Comparison of ENCODE assay signal across 7 cellular contexts in the genomic region with DNA sequence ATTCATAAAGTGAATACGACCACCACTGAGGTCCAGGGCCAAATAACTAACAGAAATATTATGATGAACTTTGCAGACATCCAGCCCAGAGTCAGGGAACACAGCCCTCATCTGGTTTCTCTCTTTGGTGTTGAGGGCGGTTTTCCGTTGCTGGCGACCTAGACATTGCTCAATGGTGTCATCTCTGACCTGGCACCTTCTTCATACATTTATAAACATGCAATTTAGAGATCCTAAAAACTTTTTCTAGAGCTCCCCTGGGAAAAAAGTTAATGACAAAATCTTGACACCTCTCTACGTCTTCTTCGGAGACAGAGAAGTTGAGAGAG. TPM values are rescaled to one million over a fixed set of nuclear protein-coding genes. Genes with fewer than 3 reads are reported as not detected.
A peak's percentile ranks its signal among the peaks of the same experiment; 100 is the strongest.
DNase-seq lines count a peak whose midpoint lies in the region; ATAC-seq, FAIRE-seq and TF ChIP-seq lines count a peak whose summit lies in the region.

No MANE protein-coding gene starts in this region.

- peaks cover 54% of the 10 kb centered on the region for H3K27me3 Mint-ChIP-seq in activated B cell treated with CpG ODN at 0.5 μM for 24 hours

- H3K9me3 ChIP-seq in spleen, result no peaks in the 10 kb centered on the region

- peaks cover 30% of the 10 kb centered on the region for H3K4me1 Mint-ChIP-seq in activated B cell treated with CpG ODN at 0.5 μM for 24 hours

- TF ChIP-seq CTCF in activated B cell treated with CpG ODN at 0.5 μM for 24 hours (IDR thresholded peaks at IDR 0.05) (no peak), spleen (IDR thresholded peaks at IDR 0.05 in 8 of 11, conservative IDR thresholded peaks at IDR 0.05 in 3 of 11) (no peak)

- H3K27ac ChIP-seq in spleen, result no peak overlapping the region

- intact Hi-C loops in activated B cell treated with CpG ODN at 0.5 μM for 24 hours (cut with micrococcal nuclease) (loop anchor here (1.0 to 10.0 kb wide), 2 partner anchors 40 to 265 kb away; partner anchors contain the start of gene STOX1), spleen (cut with DNase I; ENCODE audit: low total_unique reads) (no loop called here)

- no peaks in the 10 kb centered on the region for H3K9me3 Mint-ChIP-seq in activated B cell treated with CpG ODN at 0.5 μM for 24 hours

- H3K4me3 ChIP-seq in Jurkat, Clone E6-1 (ENCODE audit: low read length), result peak overlapping the region; percentile 73
- H3K4me3 ChIP-seq in spleen, result peak overlapping the region in 7 of 8 donors; percentile 45 to 76 (median 55)

- POLR2A ChIA-PET in activated B cell treated with CpG ODN at 0.5 μM for 24 hours (lab: Charles Lee), result interaction anchor here (1.4 kb wide), 1 partner anchor 40 kb away, joined by 5 read pairs; no protein-coding TSS in a partner anchor

- no peak overlapping the region for H3K27ac Mint-ChIP-seq in activated B cell treated with CpG ODN at 0.5 μM for 24 hours

- no peak for DNase-seq in Jurkat, Clone E6-1 (ENCODE audit: low read depth, low spot score)
- DNase-seq in activated B cell treated with CpG ODN at 0.5 μM for 24 hours, result no peak
- peak; percentile 44 for DNase-seq in hepatic stellate cell (ENCODE audit: low spot score)
- DNase-seq in spleen, result no peak
- no peak for DNase-seq in HT-29 (ENCODE audit: low spot score)
- DNase-seq in GM12891 (ENCODE audit: insufficient read length, low spot score), result no peak
- no peak for DNase-seq in NCI-H1930 (lab: John Stamatoyannopoulos, UW)

- no peaks in the 10 kb centered on the region for H3K36me3 Mint-ChIP-seq in activated B cell treated with CpG ODN at 0.5 μM for 24 hours (ENCODE audit: low read depth)

- H3K27me3 ChIP-seq in spleen (replicated peaks in 1 of 7), result peaks cover 4 to 78% (median 26%) of the 10 kb centered on the region in 7 donors

- TF ChIP-seq POLR2A in spleen (IDR thresholded peaks at IDR 0.05) (no peak), GM12891 (IDR thresholded peaks at IDR 0.05; ENCODE audit: low read depth, low read length) (no peak)

- CTCF ChIA-PET in activated B cell treated with CpG ODN at 0.5 μM for 24 hours (lab: Charles Lee), result interaction anchor here (1.0 kb wide), 1 partner anchor 8 kb away, joined by 3 read pairs; no protein-coding TSS in a partner anchor

- 4 to 7% (median 5%) methylated on average over 6 of the region's 6 CpGs for WGBS in spleen, 5 donors

- ATAC-seq in activated B cell treated with CpG ODN at 0.5 μM for 24 hours (ENCODE audit: low read depth), result no peak

- peaks cover 4 to 43% (median 29%) of the 10 kb centered on the region in 6 donors for H3K4me1 ChIP-seq in spleen

- no peak for FAIRE-seq in GM12891 (lab: Jason Lieb, UNC)

- H3K4me3 Mint-ChIP-seq in activated B cell treated with CpG ODN at 0.5 μM for 24 hours, result peak overlapping the region; percentile 78

- no peaks in the 10 kb centered on the region for H3K36me3 ChIP-seq in spleen

TF ChIP-seq in GM12891, 5 proteins besides CTCF, POLR2A, EP300 and RAD21:
- TF ChIP-seq POLR2AphosphoS5 (IDR thresholded peaks at IDR 0.05; ENCODE audit: low read depth, low read length) (no peak), TAF1 (IDR thresholded peaks at IDR 0.05; ENCODE audit: low read depth, low read length) (no peak), SPI1 (IDR thresholded peaks at IDR 0.05; ENCODE audit: low read depth, low read length) (no peak), PAX5 (IDR thresholded peaks at IDR 0.05; ENCODE audit: insufficient read depth, low read length, severe bottlenecking) (no peak), POU2F2 (IDR thresholded peaks at IDR 0.05; ENCODE audit: low read depth, low read length) (no peak)

RNA-seq across cellular contexts. Expression of gene TET1, which starts 0.3 kb away (rescaled TPM):
- 3.1 TPM for polyA plus RNA-seq in Jurkat, Clone E6-1 (2012; ENCODE audit: insufficient read depth, insufficient read length)
- total RNA-seq in activated B cell treated with CpG ODN at 0.5 μM for 24 hours (0.54 and 0.69 TPM in 2 replicates), spleen (1 to 10 TPM; 1.6 to 3.1 (median 2.5) TPM)
- under 1 TPM; 0.04 to 0.16 (median 0.15) TPM for polyA plus RNA-seq in spleen
- total RNA-seq in HT-29 (2014; rRNA removed; shearing (Covaris generic)), result under 0.01 and 0.03 TPM in 2 replicates
- 0.37 TPM for polyA plus RNA-seq in GM12891 (2012; ENCODE audit: low read depth, missing spikeins)

RNA-seq across cellular contexts. Expression of gene SLC25A16, which starts 32.5 kb away (rescaled TPM):
- polyA plus RNA-seq in Jurkat, Clone E6-1 (2012; ENCODE audit: insufficient read depth, insufficient read length), result 15.4 TPM
- 16.1 and 22.9 TPM in 2 replicates for total RNA-seq in activated B cell treated with CpG ODN at 0.5 μM for 24 hours
- 10 to 100 TPM; 13.1 to 24.0 (median 18.2) TPM for total RNA-seq in spleen
- 1 to 10 TPM; 6.0 to 9.9 (median 6.3) TPM for polyA plus RNA-seq in spleen
- 4.9 and 6.4 TPM in 2 replicates for total RNA-seq in HT-29 (2014; rRNA removed; shearing (Covaris generic))
- 3.8 TPM for polyA plus RNA-seq in GM12891 (2012; ENCODE audit: low read depth, missing spikeins)
